8 cellular contexts compared by ENCODE assay signal in genomic region chr11:63762662-63763505, GRCh38. TPM values are rescaled to one million over a fixed set of nuclear protein-coding genes. Genes with fewer than 3 reads are reported as not detected.
DNase-seq lines count a peak whose midpoint lies in the region; ATAC-seq and TF ChIP-seq lines count a peak whose summit lies in the region.

No MANE protein-coding gene starts in this region.

- peaks cover 30% of the 10 kb centered on the region for H3K4me1 Mint-ChIP-seq in nephron
- H3K4me1 Mint-ChIP-seq in activated naive CD4-positive, alpha-beta T cell treated with anti-CD3 and anti-CD28 coated beads for 36 hours (ENCODE audit: low read depth): peaks cover 6% of the 10 kb centered on the region

- peak overlapping the region; percentile 74 to 78 (median 78) for H3K4me3 Mint-ChIP-seq in nephron
- H3K4me3 Mint-ChIP-seq in activated naive CD4-positive, alpha-beta T cell treated with anti-CD3 and anti-CD28 coated beads for 36 hours: no peak overlapping the region

- no peak overlapping the region for H3K27ac ChIP-seq in SK-N-SH (ENCODE audit: low read depth in 2 of 2, low read length in 1 of 2)
- H3K27ac ChIP-seq in vagina: peak overlapping the region; percentile 75

- CTCF ChIA-PET in SK-N-SH (lab: Yijun Ruan, JAX): no interaction called here
- CTCF ChIA-PET in activated naive CD4-positive, alpha-beta T cell treated with anti-CD3 and anti-CD28 coated beads for 36 hours (lab: Charles Lee): interaction anchor here (0.6 kb wide), 1 partner anchor 25 kb away, joined by 3 read pairs; no protein-coding TSS in a partner anchor

- TF ChIP-seq RAD21 in SK-N-SH (IDR thresholded peaks at IDR 0.05; ENCODE audit: low read length): no peak

- no peak overlapping the region for H3K4me2 ChIP-seq in SK-N-SH

- H4K20me1 ChIP-seq in SK-N-SH (ENCODE audit: insufficient read depth): peaks cover 26% of the 10 kb centered on the region

- H3K9ac ChIP-seq in SK-N-SH: no peak overlapping the region

- POLR2A ChIA-PET in SK-N-SH (lab: Yijun Ruan, JAX): no interaction called here

- H3K4me1 ChIP-seq in SK-N-SH (ENCODE audit: control insufficient read depth in 1 of 2, insufficient read depth in 2 of 2, low read depth in 1 of 2, low read length in 1 of 2) (peaks cover 0 to 16% of the 10 kb centered on the region in 2 experiments; a peak in 1 of 4 replicates), vagina (peaks cover 43% of the 10 kb centered on the region)

- no peaks in the 10 kb centered on the region for H3K9me2 ChIP-seq in SK-N-SH

- intact Hi-C loops in vagina (cut with DNase I): loop anchor here (1.0 to 10.0 kb wide), 2 partner anchors 50 to 182 kb away; partner anchors contain the start of gene SPINDOC
- intact Hi-C loops in activated naive CD4-positive, alpha-beta T cell treated with anti-CD3 and anti-CD28 coated beads for 36 hours (cut with micrococcal nuclease): no loop called here

- TF ChIP-seq POLR2A in vagina (IDR thresholded peaks at IDR 0.05): no peak

- no peak overlapping the region for H3K4me3 ChIP-seq in SK-N-SH (ENCODE audit: low read depth in 2 of 2, low read length in 1 of 2)
- peak overlapping the region; percentile 35 for H3K4me3 ChIP-seq in fibroblast of the aortic adventitia (ENCODE audit: low read depth, low read length)
- peak overlapping the region; percentile 45 to 49 for H3K4me3 ChIP-seq in vagina

- no peaks in the 10 kb centered on the region for H3K27me3 Mint-ChIP-seq in nephron (ENCODE audit: low read depth)
- H3K27me3 Mint-ChIP-seq in activated naive CD4-positive, alpha-beta T cell treated with anti-CD3 and anti-CD28 coated beads for 36 hours (ENCODE audit: low read depth): no peaks in the 10 kb centered on the region

- peaks cover 4% of the 10 kb centered on the region for H3F3A ChIP-seq in SK-N-SH (replicated peaks; ENCODE audit: insufficient read depth)

- 97% methylated on average over 32 of the region's 98 CpGs for WGBS in SK-N-SH (ENCODE audit: low lambda C conversion rate)

- DNase-seq in SK-N-SH: peak; percentile 47
- DNase-seq in fibroblast of the aortic adventitia (ENCODE audit: low read depth): peak; percentile 32
- no peak for DNase-seq in vagina (ENCODE audit: extremely low spot score in 2 of 2)
- DNase-seq in COLO829 (ENCODE audit: low spot score): no peak
- no peak for DNase-seq in stimulated activated CD4-positive, alpha-beta T cell treated with anti-CD3 and anti-CD28 coated beads, Interleukin-15, amount 100 ng/mL, for 24 hours
- DNase-seq in activated naive CD4-positive, alpha-beta T cell treated with anti-CD3 and anti-CD28 coated beads for 36 hours: no peak

- H3K36me3 ChIP-seq in SK-N-SH (replicated peaks in 1 of 2; ENCODE audit: control insufficient read depth in 1 of 2, insufficient read depth in 2 of 2, low read length in 1 of 2) (peaks cover 29 to 65% of the 10 kb centered on the region in 2 experiments), vagina (peaks cover 0 to 8% of the 10 kb centered on the region in 2 donors)

- no peak overlapping the region for H3K27ac Mint-ChIP-seq in nephron
- H3K27ac Mint-ChIP-seq in activated naive CD4-positive, alpha-beta T cell treated with anti-CD3 and anti-CD28 coated beads for 36 hours: no peak overlapping the region

- TF ChIP-seq EP300 in SK-N-SH (IDR thresholded peaks at IDR 0.05; ENCODE audit: borderline replicate concordance in 1 of 2, low read depth in 1 of 2, low read length in 1 of 2): no peak

- H3K79me2 ChIP-seq in SK-N-SH (ENCODE audit: insufficient read depth): peaks cover 25% of the 10 kb centered on the region

- no peak for ATAC-seq in SK-N-SH treated with all-trans-retinoic acid at 6 μM for 48 hours

- no peaks in the 10 kb centered on the region for H3K9me3 ChIP-seq in SK-N-SH
- no peaks in the 10 kb centered on the region for H3K9me3 ChIP-seq in vagina

- TF ChIP-seq CTCF in SK-N-SH (IDR thresholded peaks at IDR 0.05): no peak
- TF ChIP-seq CTCF in fibroblast of the aortic adventitia (IDR thresholded peaks at IDR 0.05; ENCODE audit: insufficient read depth, low read length): no peak
- TF ChIP-seq CTCF in nephron (IDR thresholded peaks at IDR 0.05; ENCODE audit: unreplicated experiment in 3 of 3): peak in 1 of 3 experiments; percentile 23
- TF ChIP-seq CTCF in vagina (IDR thresholded peaks at IDR 0.05): no peak

- H3K27me3 ChIP-seq in SK-N-SH (ENCODE audit: insufficient read depth) (no peaks in the 10 kb centered on the region), vagina (no peaks in the 10 kb centered on the region)

- H2AFZ ChIP-seq in SK-N-SH (ENCODE audit: low read depth): no peak overlapping the region

- H3K36me3 Mint-ChIP-seq in nephron (ENCODE audit: low read depth): peaks cover 32% of the 10 kb centered on the region
- H3K36me3 Mint-ChIP-seq in activated naive CD4-positive, alpha-beta T cell treated with anti-CD3 and anti-CD28 coated beads for 36 hours (ENCODE audit: low read depth): peaks cover 2% of the 10 kb centered on the region

- H3K9me3 Mint-ChIP-seq in nephron: no peaks in the 10 kb centered on the region
- no peaks in the 10 kb centered on the region for H3K9me3 Mint-ChIP-seq in activated naive CD4-positive, alpha-beta T cell treated with anti-CD3 and anti-CD28 coated beads for 36 hours

TF ChIP-seq in SK-N-SH, 30 proteins besides CTCF, POLR2A, EP300 and RAD21 (continues in another document):
- no peak for TF ChIP-seq YY1 (IDR thresholded peaks at IDR 0.05; ENCODE audit: low read depth)
- TF ChIP-seq RCOR1 (IDR thresholded peaks at IDR 0.05; ENCODE audit: low read length): no peak
- no peak for TF ChIP-seq USF1 (IDR thresholded peaks at IDR 0.05; ENCODE audit: borderline replicate concordance, low read depth)
- TF ChIP-seq GABPA (IDR thresholded peaks at IDR 0.05; ENCODE audit: low read depth): no peak
- TF ChIP-seq ZBTB33 (IDR thresholded peaks at IDR 0.05; ENCODE audit: borderline replicate concordance, low read depth): no peak

TF ChIP-seq in SK-N-SH treated with all-trans-retinoic acid at 6 μM for 48 hours, 23 proteins besides CTCF, POLR2A, EP300 and RAD21:
- TF ChIP-seq ZNF8 (CRISPR knock-in tag; IDR thresholded peaks at IDR 0.05): no peak

RNA-seq across cellular contexts. Expression of gene ZFTA, which starts 5.7 kb away (rescaled TPM):
- 8.7 and 10.3 TPM in 2 replicates for polyA plus RNA-seq in SK-N-SH (2012; rRNA removed)
- 7.3 and 9.2 TPM in 2 replicates for polyA plus RNA-seq in SK-N-SH (2012; cell fraction: cytosol; rRNA removed)
- 12.9 and 14.5 TPM in 2 replicates for polyA plus RNA-seq in SK-N-SH (2012; cell fraction: nucleus; rRNA removed)
- total RNA-seq in fibroblast of the aortic adventitia (ENCODE audit: low replicate concordance): 13.2 and 62.7 TPM in 2 replicates
- 13.0 TPM for total RNA-seq in vagina
- total RNA-seq in activated naive CD4-positive, alpha-beta T cell treated with anti-CD3 and anti-CD28 coated beads for 36 hours: under 1 TPM; 0.91 TPM

RNA-seq across cellular contexts. Expression of gene SPINDOC, which starts 50.4 kb away (rescaled TPM):
- 39.2 and 45.0 TPM in 2 replicates for polyA plus RNA-seq in SK-N-SH (2012; rRNA removed)
- 23.7 and 31.3 TPM in 2 replicates for polyA plus RNA-seq in SK-N-SH (2012; cell fraction: cytosol; rRNA removed)
- polyA plus RNA-seq in SK-N-SH (2012; cell fraction: nucleus; rRNA removed): 39.0 and 49.5 TPM in 2 replicates
- total RNA-seq in fibroblast of the aortic adventitia (ENCODE audit: low replicate concordance) (6.7 and 10.1 TPM in 2 replicates), vagina (6.6 TPM)
- total RNA-seq in activated naive CD4-positive, alpha-beta T cell treated with anti-CD3 and anti-CD28 coated beads for 36 hours: 10 to 100 TPM; 15.3 to 15.4 TPM

Comparison
In these comparisons a context has a peak if more than half of its experiments do, and no peak if none do; other contexts are left out.
1. DNase-seq: peak in SK-N-SH (single experiment) and fibroblast of the aortic adventitia (single experiment); none in vagina (0 of 2), COLO829 (single experiment), stimulated activated CD4-positive, alpha-beta T cell treated with anti-CD3 and anti-CD28 coated beads, Interleukin-15, amount 100 ng/mL, for 24 hours (single experiment) and activated naive CD4-positive, alpha-beta T cell treated with anti-CD3 and anti-CD28 coated beads for 36 hours (single experiment).
2. H3K4me3 ChIP-seq: peak in fibroblast of the aortic adventitia (single experiment) and vagina (2 of 2); none in SK-N-SH (0 of 2).